In genomic region chr1:31013187-31013864, GRCh38 we compare ENCODE assay signal across 8 cellular contexts. TPM values are rescaled to one million over a fixed set of nuclear protein-coding genes. Genes with fewer than 3 reads are reported as not detected.
A peak's percentile ranks its signal among the peaks of the same experiment; 100 is the strongest.
DNase-seq lines count a peak whose midpoint lies in the region; ATAC-seq and TF ChIP-seq lines count a peak whose summit lies in the region.

No MANE protein-coding gene starts in this region.

- no peaks in the 10 kb centered on the region for H3K27me3 Mint-ChIP-seq in activated naive CD8-positive, alpha-beta T cell
- H3K27me3 Mint-ChIP-seq in activated naive CD8-positive, alpha-beta T cell treated with anti-CD3 and anti-CD28 coated beads, Interleukin-2, amount 50 U/mL, for 24 hours, result no peaks in the 10 kb centered on the region

- 0% methylated on average over 3 of the region's 3 CpGs for WGBS in mammary epithelial cell (ENCODE audit: low coverage, missing lambda C conversion rate)
- WGBS in thyroid gland, 2 donors, result 84 to 86% methylated on average over 3 of the region's 3 CpGs

- ATAC-seq in activated naive CD8-positive, alpha-beta T cell treated with anti-CD3 and anti-CD28 coated beads, Interleukin-2, amount 50 U/mL, for 24 hours, result no peak
- peak; percentile 77 for ATAC-seq in HG03354 (IDR thresholded peaks at IDR 0.05; ENCODE audit: poor library complexity, severe bottlenecking, unreplicated experiment)
- ATAC-seq in GM21576 (IDR thresholded peaks at IDR 0.05; ENCODE audit: unreplicated experiment), result no peak

- peaks cover 63% of the 10 kb centered on the region for H3K4me1 Mint-ChIP-seq in activated naive CD8-positive, alpha-beta T cell (ENCODE audit: low read depth)
- peaks cover 65% of the 10 kb centered on the region for H3K4me1 Mint-ChIP-seq in activated naive CD8-positive, alpha-beta T cell treated with anti-CD3 and anti-CD28 coated beads, Interleukin-2, amount 50 U/mL, for 24 hours

- H2AFZ ChIP-seq in mammary epithelial cell (ENCODE audit: low read depth, low read length), result no peak overlapping the region

- H3K4me3 Mint-ChIP-seq in activated naive CD8-positive, alpha-beta T cell, result no peak overlapping the region
- no peak overlapping the region for H3K4me3 Mint-ChIP-seq in activated naive CD8-positive, alpha-beta T cell treated with anti-CD3 and anti-CD28 coated beads, Interleukin-2, amount 50 U/mL, for 24 hours

- H3K9me3 ChIP-seq in mammary epithelial cell (replicated peaks; ENCODE audit: insufficient read depth, low read length) (no peaks in the 10 kb centered on the region), thyroid gland (no peaks in the 10 kb centered on the region), uterus (no peaks in the 10 kb centered on the region)

- H3K36me3 ChIP-seq in mammary epithelial cell (ENCODE audit: insufficient read depth, low read length) (no peaks in the 10 kb centered on the region), thyroid gland (no peaks in the 10 kb centered on the region), uterus (no peaks in the 10 kb centered on the region)

- dilution Hi-C loops in mammary epithelial cell (cut with HindIII; ENCODE audit: low sequenced_read_pairs), result loop anchor here (5.0 kb wide), 3 partner anchors 49 to 144 kb away; no protein-coding TSS in a partner anchor

- CTCF ChIA-PET in mammary epithelial cell (lab: Charles Lee; ENCODE audit: low non-redundant PET), result no interaction called here

- in situ Hi-C loops in mammary epithelial cell (cut with MboI; ENCODE audit: low sequenced_read_pairs in 2 of 2), result no loop called here

- peaks cover 2% of the 10 kb centered on the region for H3K36me3 Mint-ChIP-seq in activated naive CD8-positive, alpha-beta T cell
- H3K36me3 Mint-ChIP-seq in activated naive CD8-positive, alpha-beta T cell treated with anti-CD3 and anti-CD28 coated beads, Interleukin-2, amount 50 U/mL, for 24 hours (ENCODE audit: low read depth), result peaks cover 14% of the 10 kb centered on the region

- H3K27me3 ChIP-seq in mammary epithelial cell (ENCODE audit: insufficient read depth, low read length) (no peaks in the 10 kb centered on the region), thyroid gland (no peaks in the 10 kb centered on the region), uterus (no peaks in the 10 kb centered on the region)

- no peaks in the 10 kb centered on the region for H3K9me3 Mint-ChIP-seq in activated naive CD8-positive, alpha-beta T cell (ENCODE audit: low read depth)
- H3K9me3 Mint-ChIP-seq in activated naive CD8-positive, alpha-beta T cell treated with anti-CD3 and anti-CD28 coated beads, Interleukin-2, amount 50 U/mL, for 24 hours, result no peaks in the 10 kb centered on the region

- no peak for DNase-seq in activated naive CD8-positive, alpha-beta T cell treated with anti-CD3 and anti-CD28 coated beads, Interleukin-2, amount 50 U/mL, for 24 hours
- DNase-seq in mammary epithelial cell (peak; percentile 63), thyroid gland (no peak), DMS 273 (lab: John Stamatoyannopoulos, UW; ENCODE audit: unreplicated experiment) (no peak), uterus (no peak)

- intact Hi-C loops in mammary epithelial cell (cut with micrococcal nuclease) (no loop called here), thyroid gland (cut with DNase I) (no loop called here), uterus (cut with DNase I; ENCODE audit: low total_unique reads) (no loop called here)

- TF ChIP-seq CTCF in mammary epithelial cell (conservative IDR thresholded peaks at IDR 0.05 in 1 of 2, IDR thresholded peaks at IDR 0.05 in 1 of 2; ENCODE audit: extremely low read depth in 1 of 2, insufficient read depth in 1 of 2, low read depth in 1 of 2, low read length in 2 of 2) (no peak), thyroid gland (IDR thresholded peaks at IDR 0.05) (no peak), uterus (IDR thresholded peaks at IDR 0.05) (no peak)

- peaks cover 30% of the 10 kb centered on the region for H4K20me1 ChIP-seq in mammary epithelial cell (ENCODE audit: insufficient read depth, low read length)

- BruUV-seq in mammary epithelial cell (replicated peaks; lab: Mats Ljungman, UMichigan), result no TSS peak

- H3K4me2 ChIP-seq in mammary epithelial cell (ENCODE audit: insufficient read depth, low read depth, low read length), result peak overlapping the region; percentile 39

- H3K4me3 ChIP-seq in mammary epithelial cell (replicated peaks in 1 of 3; ENCODE audit: insufficient read depth in 1 of 3, low read depth in 2 of 3, low read length in 3 of 3), result no peak overlapping the region
- no peak overlapping the region for H3K4me3 ChIP-seq in thyroid gland (replicated peaks in 1 of 3)
- H3K4me3 ChIP-seq in uterus, result no peak overlapping the region

- H3K27ac Mint-ChIP-seq in activated naive CD8-positive, alpha-beta T cell, result peak overlapping the region; percentile 29
- H3K27ac Mint-ChIP-seq in activated naive CD8-positive, alpha-beta T cell treated with anti-CD3 and anti-CD28 coated beads, Interleukin-2, amount 50 U/mL, for 24 hours, result no peak overlapping the region

- peak overlapping the region; percentile 21 for H3K27ac ChIP-seq in mammary epithelial cell (ENCODE audit: insufficient read depth, low read depth, low read length)
- peak overlapping the region in 2 of 3 donors; percentile 33 to 58 for H3K27ac ChIP-seq in thyroid gland
- no peak overlapping the region for H3K27ac ChIP-seq in uterus

- H3K9ac ChIP-seq in mammary epithelial cell (ENCODE audit: insufficient read depth, low read length), result no peak overlapping the region

- peaks cover 54% of the 10 kb centered on the region for H3K4me1 ChIP-seq in mammary epithelial cell (ENCODE audit: insufficient read depth, low read length)
- peaks cover 64 to 89% of the 10 kb centered on the region in 2 donors for H3K4me1 ChIP-seq in thyroid gland
- peaks cover 3% of the 10 kb centered on the region in 2 donors for H3K4me1 ChIP-seq in uterus

- H3K79me2 ChIP-seq in mammary epithelial cell (ENCODE audit: insufficient read depth, low read length), result peaks cover 100% of the 10 kb centered on the region

- TF ChIP-seq POLR2A in thyroid gland (IDR thresholded peaks at IDR 0.05) (no peak), uterus (IDR thresholded peaks at IDR 0.05) (no peak)

RNA-seq across cellular contexts. Expression of gene PUM1, which starts 52.2 kb away (rescaled TPM):
- total RNA-seq in mammary epithelial cell, result 100 to 1,000 TPM in 1 of 2 donors, 10 to 100 TPM in 1; 91.2 to 107 TPM
- 94.7 TPM for polyA plus RNA-seq in mammary epithelial cell
- 265 TPM for polyA minus RNA-seq in mammary epithelial cell
- 100 to 1,000 TPM; 118 to 191 (median 132) TPM for total RNA-seq in thyroid gland
- total RNA-seq in uterus, result 100 to 1,000 TPM in 2 of 4 donors, 10 to 100 TPM in 2; 42.9 to 152 (median 113) TPM

Comparison
In these comparisons a context has a peak if more than half of its experiments do, and no peak if none do; other contexts are left out.
1. H3K27ac ChIP-seq: peak in mammary epithelial cell (single experiment) and thyroid gland (2 of 3); none in uterus (0 of 2).